ENCODE assay signal across 1 cellular context in genomic region chr2:27375513-27376099, GRCh38.
TF ChIP-seq lines count a peak whose summit lies in the region.

No MANE protein-coding gene starts in this region.

TF ChIP-seq in K562, 482 proteins besides CTCF, POLR2A, EP300 and RAD21:
- TF ChIP-seq ZZZ3 (IDR thresholded peaks at IDR 0.05) = no peak
- TF ChIP-seq RBM22 (IDR thresholded peaks at IDR 0.05; ENCODE audit: low read depth, low read length, poor library complexity, severe bottlenecking) = peak; percentile 58
- TF ChIP-seq SNAPC5 (CRISPR knock-in tag; IDR thresholded peaks at IDR 0.05) = no peak
- TF ChIP-seq ZNF165 (CRISPR knock-in tag; IDR thresholded peaks at IDR 0.05; ENCODE audit: borderline replicate concordance) = no peak
- TF ChIP-seq RBFOX2 (IDR thresholded peaks at IDR 0.05; ENCODE audit: low read depth, low read length) = peak; percentile 66; the same call in 1 of the 2 replicates
- no peak for TF ChIP-seq ASH1L (IDR thresholded peaks at IDR 0.05; ENCODE audit: borderline replicate concordance, low read depth, partially characterized antibody)
- no peak for TF ChIP-seq CREB3 (tag; conservative IDR thresholded peaks at IDR 0.05; ENCODE audit: low read depth)
- TF ChIP-seq GMEB1 (CRISPR knock-in tag; IDR thresholded peaks at IDR 0.05) = no peak
- TF ChIP-seq TCF3 (CRISPR knock-in tag; IDR thresholded peaks at IDR 0.05) = no peak
- TF ChIP-seq ZNF655 (CRISPR knock-in tag; IDR thresholded peaks at IDR 0.05) = no peak
- TF ChIP-seq ZNF639 (CRISPR knock-in tag; conservative IDR thresholded peaks at IDR 0.05 in 1 of 2, IDR thresholded peaks at IDR 0.05 in 1 of 2) = no peak
- TF ChIP-seq POLR2G (IDR thresholded peaks at IDR 0.05; ENCODE audit: low read depth, low read length) = peak; percentile 66
- no peak for TF ChIP-seq ZNF133 (CRISPR knock-in tag; IDR thresholded peaks at IDR 0.05)
- TF ChIP-seq POLR2B (IDR thresholded peaks at IDR 0.05; ENCODE audit: low read depth, partially characterized antibody) = no peak
- TF ChIP-seq ZNF174 (CRISPR knock-in tag; IDR thresholded peaks at IDR 0.05) = no peak
- TF ChIP-seq ZNF41 (CRISPR knock-in tag; conservative IDR thresholded peaks at IDR 0.05) = no peak
- TF ChIP-seq MED1 (CRISPR knock-in tag; IDR thresholded peaks at IDR 0.05; ENCODE audit: borderline replicate concordance) = no peak
- TF ChIP-seq ARID3B (CRISPR knock-in tag; IDR thresholded peaks at IDR 0.05; ENCODE audit: borderline replicate concordance) = no peak
- TF ChIP-seq MAX (CRISPR knock-in tag; IDR thresholded peaks at IDR 0.05) = no peak
- TF ChIP-seq GTF3C2 (IDR thresholded peaks at IDR 0.05; ENCODE audit: borderline replicate concordance, extremely low read depth, insufficient read length) = no peak
- TF ChIP-seq ZNF57 (CRISPR knock-in tag; IDR thresholded peaks at IDR 0.05) = no peak
- no peak for TF ChIP-seq PHTF2 (CRISPR knock-in tag; IDR thresholded peaks at IDR 0.05)
- TF ChIP-seq ZNF695 (CRISPR knock-in tag; IDR thresholded peaks at IDR 0.05) = no peak
- TF ChIP-seq NELFE (IDR thresholded peaks at IDR 0.05; ENCODE audit: insufficient read depth, insufficient read length) = no peak
- TF ChIP-seq ZNF707 (CRISPR knock-in tag; conservative IDR thresholded peaks at IDR 0.05) = no peak
- no peak for TF ChIP-seq CREM (IDR thresholded peaks at IDR 0.05; ENCODE audit: low read depth)
- TF ChIP-seq ZNF766 (CRISPR knock-in tag; conservative IDR thresholded peaks at IDR 0.05) = no peak
- no peak for TF ChIP-seq DLX4 (CRISPR knock-in tag; IDR thresholded peaks at IDR 0.05)
- no peak for TF ChIP-seq EHMT2 (IDR thresholded peaks at IDR 0.05)
- 0 out of 2 replicates have a peak, but pooled peaks have one; percentile 40 for TF ChIP-seq ZBTB33 (CRISPR knock-in tag; IDR thresholded peaks at IDR 0.05)
